ENCODE assay signal across 16 cellular contexts in the genomic region with DNA sequence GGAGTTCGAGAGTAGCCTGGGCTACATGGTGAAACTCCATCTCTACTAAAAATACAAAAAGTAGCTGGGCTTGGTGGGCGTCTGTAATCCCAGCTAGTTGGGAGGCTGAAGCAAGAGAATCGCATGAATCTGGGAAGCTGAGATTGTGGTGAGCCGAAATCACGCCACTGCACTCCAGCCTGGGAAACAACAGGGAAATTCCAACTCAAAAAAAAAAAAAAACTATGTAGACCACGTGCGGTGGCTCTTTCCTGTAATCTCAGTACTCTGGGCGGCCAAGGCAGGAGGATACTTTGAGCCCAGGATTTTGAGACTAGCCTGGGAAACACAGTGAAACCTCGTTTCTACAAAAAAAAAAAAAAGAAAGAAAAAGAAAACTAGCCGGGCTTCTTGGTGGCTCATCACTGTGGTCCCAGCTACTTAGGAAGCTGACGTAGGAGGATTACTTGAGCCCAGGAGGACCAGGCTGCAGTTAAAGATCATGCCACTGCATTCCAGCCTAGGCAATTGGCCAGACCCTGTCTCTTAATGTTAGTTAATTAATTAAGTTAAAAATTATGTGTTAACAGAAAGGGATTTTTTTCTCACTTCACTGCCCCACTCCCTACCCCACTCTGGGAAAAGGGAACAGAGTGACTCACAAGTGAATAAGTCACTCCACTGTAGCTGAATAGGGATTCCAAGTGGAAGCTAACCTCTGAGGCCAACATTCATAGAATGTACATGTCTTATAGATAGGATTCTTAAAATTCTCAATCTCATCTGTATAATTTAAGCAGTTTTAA. TPM values are rescaled to one million over a fixed set of nuclear protein-coding genes. Genes with fewer than 3 reads are reported as not detected.
DNase-seq lines count a peak whose midpoint lies in the region; ATAC-seq and TF ChIP-seq lines count a peak whose summit lies in the region.
"Had no signal": no experiment of that assay in that cellular context is flagged by ENCODE, and none has a peak within 500 bp of the region (broad histone marks: within the 10 kb centered on the region; RNA-seq: fewer than 3 reads in every experiment).

No MANE protein-coding gene starts in this region.

- H3K9ac ChIP-seq in mesenchymal stem cell (ENCODE audit: low read length), result peak overlapping the region; percentile 52

- TF ChIP-seq CTCF in upper lobe of right lung (IDR thresholded peaks at IDR 0.05), result no peak
- TF ChIP-seq CTCF in thyroid gland (IDR thresholded peaks at IDR 0.05), result no peak

- H3K27me3 Mint-ChIP-seq in activated naive CD4-positive, alpha-beta T cell treated with anti-CD3 and anti-CD28 coated beads, Interleukin-2, amount 50 U/mL, for 24 hours, result no peaks in the 10 kb centered on the region
- no peaks in the 10 kb centered on the region for H3K27me3 Mint-ChIP-seq in activated T-helper 17 cell treated with anti-CD3 and anti-CD28 coated beads, Interleukin-2, amount 50 U/mL, for 72 hours
- H3K27me3 Mint-ChIP-seq: dendritic cell treated with granulocyte-macrophage colony-stimulating factor and Interleukin-4, amounts not matched to agents 40 ng/mL and 50 ng/mL, for 4 days had no signal

- peaks cover 30% of the 10 kb centered on the region for H3K4me1 Mint-ChIP-seq in activated naive CD4-positive, alpha-beta T cell treated with anti-CD3 and anti-CD28 coated beads, Interleukin-2, amount 50 U/mL, for 24 hours
- H3K4me1 Mint-ChIP-seq in activated T-helper 17 cell treated with anti-CD3 and anti-CD28 coated beads, Interleukin-2, amount 50 U/mL, for 72 hours, result peaks cover 22% of the 10 kb centered on the region

- peaks cover 23% of the 10 kb centered on the region for H3K36me3 Mint-ChIP-seq in activated naive CD4-positive, alpha-beta T cell treated with anti-CD3 and anti-CD28 coated beads, Interleukin-2, amount 50 U/mL, for 24 hours
- H3K36me3 Mint-ChIP-seq in activated naive CD4-positive, alpha-beta T cell treated with anti-CD3 and anti-CD28 coated beads, Interleukin-2, amount 50 U/mL, for 72 hours, result peaks cover 16 to 73% of the 10 kb centered on the region in 2 donors
- peaks cover 31% of the 10 kb centered on the region for H3K36me3 Mint-ChIP-seq in activated T-helper 17 cell treated with anti-CD3 and anti-CD28 coated beads, Interleukin-2, amount 50 U/mL, for 72 hours (ENCODE audit: low read depth)

- H3K14ac ChIP-seq in mesenchymal stem cell (ENCODE audit: low read length in 2 of 2), result no peak overlapping the region

- H3K18ac ChIP-seq in mesenchymal stem cell (ENCODE audit: low read depth in 1 of 2, low read length in 2 of 2), result no peak overlapping the region

- no peak overlapping the region for H3K23ac ChIP-seq in mesenchymal stem cell (ENCODE audit: low read length in 2 of 2)

- no peak overlapping the region for H3K4me2 ChIP-seq in mesenchymal stem cell (ENCODE audit: low read length, poor library complexity, severe bottlenecking)

- peak overlapping the region; percentile 99 for H3K4me3 Mint-ChIP-seq in activated naive CD4-positive, alpha-beta T cell treated with anti-CD3 and anti-CD28 coated beads, Interleukin-2, amount 50 U/mL, for 24 hours
- H3K4me3 Mint-ChIP-seq in activated T-helper 17 cell treated with anti-CD3 and anti-CD28 coated beads, Interleukin-2, amount 50 U/mL, for 72 hours, result peak overlapping the region; percentile 90

- H3K27ac ChIP-seq in mesenchymal stem cell (ENCODE audit: low read length, poor library complexity, severe bottlenecking) (no peak overlapping the region), upper lobe of right lung (peak overlapping the region; percentile 6), thyroid gland (no peak overlapping the region)
- H3K27ac ChIP-seq: body of pancreas had no signal

- H3K4me1 ChIP-seq in mesenchymal stem cell (ENCODE audit: control insufficient read depth, insufficient read depth, low read depth, low read length), result peaks cover 7% of the 10 kb centered on the region
- H3K4me1 ChIP-seq in upper lobe of right lung, result peaks cover 9% of the 10 kb centered on the region
- H3K4me1 ChIP-seq in thyroid gland, result peaks cover 5 to 11% of the 10 kb centered on the region in 2 donors

- intact Hi-C loops in upper lobe of right lung (cut with DNase I), result no loop called here
- intact Hi-C loops in thyroid gland (cut with DNase I), result loop anchor here (5.0 kb wide), 1 partner anchor 56 kb away; no protein-coding TSS in a partner anchor

- no peak overlapping the region for H4K91ac ChIP-seq in mesenchymal stem cell (ENCODE audit: low read length)

- H3K9me3 ChIP-seq in mesenchymal stem cell (ENCODE audit: control insufficient read depth, low read length), result no peaks in the 10 kb centered on the region
- no peaks in the 10 kb centered on the region for H3K9me3 ChIP-seq in upper lobe of right lung
- H3K9me3 ChIP-seq in thyroid gland, result no peaks in the 10 kb centered on the region
- H3K9me3 ChIP-seq: body of pancreas had no signal

- no peak for DNase-seq in activated naive CD4-positive, alpha-beta T cell treated with anti-CD3 and anti-CD28 coated beads, Interleukin-2, amount 50 U/mL, for 72 hours (ENCODE audit: low spot score in 2 of 2)
- DNase-seq in mesenchymal stem cell, result no peak
- DNase-seq in upper lobe of right lung, result no peak
- no peak for DNase-seq in thyroid gland
- DNase-seq in NCI-H524 (lab: John Stamatoyannopoulos, UW), result no peak
- no peak for DNase-seq in cerebellar cortex (ENCODE audit: low spot score)
- DNase-seq: activated CD4-positive, alpha-beta T cell treated with anti-CD3 and anti-CD28 coated beads for 4 hours; body of pancreas; erythroblast; NCI-H146; NCI-H226; right cardiac atrium had no signal

- no peak for ATAC-seq in activated naive CD4-positive, alpha-beta T cell treated with anti-CD3 and anti-CD28 coated beads, Interleukin-2, amount 50 U/mL, for 72 hours
- no peak for ATAC-seq in activated T-helper 17 cell treated with anti-CD3 and anti-CD28 coated beads, Interleukin-2, amount 50 U/mL, for 72 hours (replicated peaks)
- ATAC-seq in upper lobe of right lung, result no peak
- ATAC-seq: body of pancreas, right cardiac atrium, Right ventricle myocardium inferior had no signal

- H2BK15ac ChIP-seq in mesenchymal stem cell (ENCODE audit: low read depth, poor library complexity, severe bottlenecking), result no peak overlapping the region

- H3K27me3 ChIP-seq in mesenchymal stem cell (ENCODE audit: control insufficient read depth in 1 of 2, insufficient read depth in 1 of 2, low read length in 2 of 2) (no peaks in the 10 kb centered on the region), upper lobe of right lung (no peaks in the 10 kb centered on the region), thyroid gland (no peaks in the 10 kb centered on the region)
- H3K27me3 ChIP-seq: body of pancreas had no signal

- H3K36me3 ChIP-seq in mesenchymal stem cell (ENCODE audit: control insufficient read depth in 1 of 2, insufficient read depth in 2 of 2, low read depth in 1 of 2, low read length in 2 of 2) (peaks cover 6 to 18% of the 10 kb centered on the region in 2 experiments), upper lobe of right lung (peaks cover 6% of the 10 kb centered on the region), thyroid gland (no peaks in the 10 kb centered on the region)

- no peak overlapping the region for H2AK5ac ChIP-seq in mesenchymal stem cell (ENCODE audit: low read length, severe bottlenecking)

- H3K9me3 Mint-ChIP-seq in activated naive CD4-positive, alpha-beta T cell treated with anti-CD3 and anti-CD28 coated beads, Interleukin-2, amount 50 U/mL, for 24 hours, result peaks cover 8% of the 10 kb centered on the region
- peaks cover 10 to 40% of the 10 kb centered on the region in 2 donors for H3K9me3 Mint-ChIP-seq in activated naive CD4-positive, alpha-beta T cell treated with anti-CD3 and anti-CD28 coated beads, Interleukin-2, amount 50 U/mL, for 72 hours
- H3K9me3 Mint-ChIP-seq in activated T-helper 17 cell treated with anti-CD3 and anti-CD28 coated beads, Interleukin-2, amount 50 U/mL, for 72 hours, result peaks cover 7% of the 10 kb centered on the region

- no peak overlapping the region for H4K8ac ChIP-seq in mesenchymal stem cell (ENCODE audit: low read length)

- H2BK12ac ChIP-seq in mesenchymal stem cell (ENCODE audit: low read length in 2 of 2), result no peak overlapping the region

- TF ChIP-seq POLR2A in thyroid gland (IDR thresholded peaks at IDR 0.05), result no peak

- H3K79me1 ChIP-seq in mesenchymal stem cell (replicated peaks; ENCODE audit: low read length, poor library complexity, severe bottlenecking), result peaks cover 21% of the 10 kb centered on the region

- H2BK5ac ChIP-seq in mesenchymal stem cell (ENCODE audit: low read depth, low read length, poor library complexity, severe bottlenecking), result no peak overlapping the region

- no peak overlapping the region for H3K4ac ChIP-seq in mesenchymal stem cell (ENCODE audit: low read depth in 1 of 2, low read length in 2 of 2)

- H2AFZ ChIP-seq in mesenchymal stem cell (ENCODE audit: low read depth, low read length), result no peak overlapping the region

- H3K27ac Mint-ChIP-seq in activated naive CD4-positive, alpha-beta T cell treated with anti-CD3 and anti-CD28 coated beads, Interleukin-2, amount 50 U/mL, for 24 hours, result no peak overlapping the region
- peak overlapping the region in 1 of 2 donors; percentile 77 for H3K27ac Mint-ChIP-seq in activated naive CD4-positive, alpha-beta T cell treated with anti-CD3 and anti-CD28 coated beads, Interleukin-2, amount 50 U/mL, for 72 hours
- no peak overlapping the region for H3K27ac Mint-ChIP-seq in activated T-helper 17 cell treated with anti-CD3 and anti-CD28 coated beads, Interleukin-2, amount 50 U/mL, for 72 hours

- no peak overlapping the region for H2BK120ac ChIP-seq in mesenchymal stem cell (ENCODE audit: low read depth, low read length)

- WGBS in mesenchymal stem cell, result 95% methylated on average over 10 of the region's 11 CpGs
- 85 to 89% methylated on average over 11 of the region's 11 CpGs for WGBS in thyroid gland, 2 donors

- H3K4me3 ChIP-seq in mesenchymal stem cell (ENCODE audit: insufficient read depth in 1 of 2, low read depth in 1 of 2, low read length in 2 of 2) (no peak overlapping the region), upper lobe of right lung (no peak overlapping the region), thyroid gland (replicated peaks in 1 of 3) (no peak overlapping the region)
- H3K4me3 ChIP-seq: body of pancreas had no signal

RNA-seq across cellular contexts. Expression of gene ZNF83, which starts 2.2 kb away (rescaled TPM):
- total RNA-seq in activated naive CD4-positive, alpha-beta T cell treated with anti-CD3 and anti-CD28 coated beads, Interleukin-2, amount 50 U/mL, for 72 hours, result 10 to 100 TPM; 37.0 to 49.9 TPM
- 10 to 100 TPM; 31.2 to 41.8 TPM for total RNA-seq in activated T-helper 17 cell treated with anti-CD3 and anti-CD28 coated beads, Interleukin-2, amount 50 U/mL, for 72 hours
- polyA plus RNA-seq in mesenchymal stem cell (2013, experiment 1 of 2), result 20.5 TPM
- 20.2 TPM for polyA plus RNA-seq in mesenchymal stem cell (2013, experiment 2 of 2)
- total RNA-seq in upper lobe of right lung (43.7 TPM), thyroid gland (100 to 1,000 TPM in 2 of 4 donors, 10 to 100 TPM in 2; 75.3 to 125 (median 97.0) TPM)
